In the genomic region with DNA sequence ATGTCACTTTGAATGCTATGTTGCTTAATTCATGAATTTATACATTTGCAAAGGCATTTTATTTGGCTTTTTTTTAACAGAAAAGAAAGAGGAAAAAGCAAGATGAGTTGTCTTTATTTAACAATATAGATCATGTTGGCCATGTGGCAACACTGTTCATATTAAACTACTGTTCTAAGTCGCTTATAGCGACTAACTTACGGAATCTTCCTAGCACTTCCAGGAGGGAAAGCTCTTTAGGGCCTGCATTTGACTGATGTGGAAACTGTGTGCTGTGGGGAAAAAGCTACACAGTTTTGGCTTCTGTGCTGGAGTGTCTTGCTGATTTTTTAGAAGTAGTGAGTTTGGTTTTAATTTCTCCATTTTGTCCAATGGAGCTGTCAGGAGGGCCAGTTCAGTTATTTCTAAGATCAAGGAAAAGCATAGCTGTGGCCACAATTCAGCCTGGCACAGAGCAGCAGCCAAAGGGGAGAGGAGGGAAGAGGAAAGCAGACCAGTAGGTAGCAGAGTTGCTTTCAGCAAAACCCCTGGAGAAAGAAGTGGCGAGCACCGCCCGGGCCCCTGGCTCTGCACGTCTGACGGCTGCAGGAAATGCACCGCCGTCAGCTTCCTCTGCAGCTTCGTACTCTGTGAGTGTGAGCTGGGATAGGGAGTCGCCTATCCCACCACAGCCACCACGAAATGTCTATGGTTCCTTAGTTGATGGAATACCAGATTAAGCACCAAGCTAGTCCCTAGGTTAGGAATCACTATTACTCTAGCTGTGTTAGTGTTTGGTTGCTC, we compare ENCODE assay signal across 8 cellular contexts.
DNase-seq lines count a peak whose midpoint lies in the region; ATAC-seq and TF ChIP-seq lines count a peak whose summit lies in the region.

No MANE protein-coding gene starts in this region.

- H3K27ac ChIP-seq in OCI-LY7 (ENCODE audit: low read depth, low read length, poor library complexity, severe bottlenecking), result no peak overlapping the region

- H3K9me2 ChIP-seq in OCI-LY7 (ENCODE audit: insufficient read depth, low read length), result no peaks in the 10 kb centered on the region

- intact Hi-C loops in OCI-LY7 (cut with micrococcal nuclease; ENCODE audit: unreplicated experiment), result no loop called here

- H3K36me3 ChIP-seq in OCI-LY7 (ENCODE audit: insufficient read depth, low read length), result no peaks in the 10 kb centered on the region

- no peak overlapping the region for H3K4me3 ChIP-seq in OCI-LY7 (ENCODE audit: low read depth, low read length, poor library complexity, severe bottlenecking)

- POLR2A ChIA-PET in OCI-LY7 (lab: Charles Lee), result interaction anchor here (0.5 to 1.0 kb wide), 4 partner anchors 9 to 173 kb away, joined by 3 to 4 read pairs (median 3); no protein-coding TSS in a partner anchor

- CTCF ChIA-PET in OCI-LY7 (lab: Charles Lee; ENCODE audit: unreplicated experiment), result interaction anchor here (0.6 kb wide), 1 partner anchor 602 kb away, joined by 3 read pairs; no protein-coding TSS in a partner anchor

- H3K9me3 ChIP-seq in OCI-LY7 (ENCODE audit: low read length), result no peaks in the 10 kb centered on the region

- H3K4me1 ChIP-seq in OCI-LY7 (ENCODE audit: insufficient read depth, low read length, poor library complexity, severe bottlenecking), result no peaks in the 10 kb centered on the region

- no peak for TF ChIP-seq CTCF in OCI-LY7 (conservative IDR thresholded peaks at IDR 0.05; ENCODE audit: low read length)
- no peak for TF ChIP-seq CTCF in GM20000 (IDR thresholded peaks at IDR 0.05; ENCODE audit: extremely low read depth, missing control alignments)

- no peak for DNase-seq in OCI-LY7 (ENCODE audit: low spot score)
- DNase-seq in stimulated activated naive CD8-positive, alpha-beta T cell treated with anti-CD3 and anti-CD28 coated beads, Interleukin-15, Interleukin-2, amounts not matched to agents 100 U/mL and 50 U/mL, for 24 hours, result peak; percentile 26
- DNase-seq in GM20000 (ENCODE audit: low spot score), result no peak
- DNase-seq in DMS153 treated with DMSO at 0.1 percent for 48 hours (lab: John Stamatoyannopoulos, UW; ENCODE audit: unreplicated experiment), result no peak

- ATAC-seq in HG02610 (IDR thresholded peaks at IDR 0.05; ENCODE audit: unreplicated experiment) (peak; percentile 26), esophagus mucosa (peak; percentile 18), GM21529 (IDR thresholded peaks at IDR 0.05; ENCODE audit: unreplicated experiment) (no peak), GM18870 (IDR thresholded peaks at IDR 0.05; ENCODE audit: unreplicated experiment) (no peak)
- ATAC-seq in stimulated activated naive CD8-positive, alpha-beta T cell treated with anti-CD3 and anti-CD28 coated beads, Interleukin-15, Interleukin-2, amounts not matched to agents 100 U/mL and 50 U/mL, for 24 hours, result no peak

- no TSS peak for BruUV-seq in OCI-LY7 (replicated peaks; lab: Mats Ljungman, UMichigan)

- H3K79me2 ChIP-seq in OCI-LY7 (ENCODE audit: insufficient read depth, low read depth, low read length), result no peaks in the 10 kb centered on the region

- H2AFZ ChIP-seq in OCI-LY7 (ENCODE audit: low read length), result 0 out of 2 replicates have a peak overlapping the region, but pooled peaks have one; percentile 21

- no peak overlapping the region for H3K4me2 ChIP-seq in OCI-LY7 (ENCODE audit: low read length)

- H4K20me1 ChIP-seq in OCI-LY7 (ENCODE audit: insufficient read depth, low read length), result no peaks in the 10 kb centered on the region

Comparison
In these comparisons a context has a peak if more than half of its experiments do, and no peak if none do; other contexts are left out.
1. ATAC-seq: peak in HG02610 (single experiment) and esophagus mucosa (single experiment); none in stimulated activated naive CD8-positive, alpha-beta T cell treated with anti-CD3 and anti-CD28 coated beads, Interleukin-15, Interleukin-2, amounts not matched to agents 100 U/mL and 50 U/mL, for 24 hours (single experiment), GM21529 (single experiment) and GM18870 (single experiment).